In the genomic region with DNA sequence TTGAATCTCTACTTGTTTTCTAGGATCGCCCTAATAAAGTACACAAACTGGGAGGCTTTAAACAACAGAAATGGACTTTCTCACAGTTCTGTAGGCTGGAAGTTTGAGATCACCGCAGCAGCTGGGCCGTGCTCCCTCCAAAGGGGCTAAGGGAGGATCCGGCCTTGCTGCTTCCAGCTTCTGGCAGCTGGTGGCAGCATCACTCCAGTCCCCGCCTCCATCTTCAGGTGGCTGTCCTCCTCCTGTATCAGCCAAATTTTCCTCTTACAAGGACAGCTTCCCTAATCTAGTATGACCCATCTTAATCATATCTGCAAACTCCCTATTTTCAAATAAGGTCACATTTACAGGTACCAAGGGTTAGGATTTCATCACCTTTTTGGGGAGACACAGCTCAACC, we compare ENCODE assay signal across 8 cellular contexts.
DNase-seq lines count a peak whose midpoint lies in the region; TF ChIP-seq lines count a peak whose summit lies in the region.
"Not testable (repeated sequence)": the region's sequence is repeated elsewhere in the genome, so short reads cannot be mapped to it uniquely, and the experiment has no call there.

No MANE protein-coding gene starts in this region.

- TF ChIP-seq POLR2A in stomach (IDR thresholded peaks at IDR 0.05), result not testable (repeated sequence)

- H3K4me2 ChIP-seq in H9 (ENCODE audit: insufficient read depth, insufficient read length, low read length), result not testable (repeated sequence)

- not testable (repeated sequence) for H3K27me3 Mint-ChIP-seq in H9 (ENCODE audit: low read depth); activated naive CD8-positive, alpha-beta T cell treated with anti-CD3 and anti-CD28 coated beads for 36 hours; nephron progenitor cell (ENCODE audit: low read depth, poor library complexity)

- not testable (repeated sequence) for H2BK5ac ChIP-seq in H9 (ENCODE audit: insufficient read length, low read length)

- H3K27me3 ChIP-seq in H9 (ENCODE audit: insufficient read depth, low read length); stomach: not testable (repeated sequence)

- not testable (repeated sequence) for H3K9ac ChIP-seq in H9 (ENCODE audit: extremely low read depth, insufficient read length, low read length); SK-N-MC (ENCODE audit: insufficient read length)

- H3K4me1 ChIP-seq in H9 (ENCODE audit: insufficient read depth, low read length), result not testable (repeated sequence)
- H3K4me1 ChIP-seq in stomach, result peaks cover 15 to 38% (median 27%) of the 10 kb centered on the region in 4 donors

- H2BK12ac ChIP-seq in H9 (ENCODE audit: insufficient read length, low read depth, low read length), result not testable (repeated sequence)

- not testable (repeated sequence) for H4K20me1 ChIP-seq in H9 (ENCODE audit: control insufficient read depth, insufficient read depth, insufficient read length)

- not testable (repeated sequence) for H3K4ac ChIP-seq in H9 (ENCODE audit: low read depth, low read length)

- H3K23ac ChIP-seq in H9 (ENCODE audit: insufficient read length, low read depth, low read length), result not testable (repeated sequence)

- H4K8ac ChIP-seq in H9 (replicated peaks; ENCODE audit: insufficient read length, low read depth, low read length), result not testable (repeated sequence)

- not testable (repeated sequence) for H3K27ac ChIP-seq in H9 (ENCODE audit: insufficient read length, low read depth, low read length)
- H3K27ac ChIP-seq in SK-N-MC (peak overlapping the region; percentile 68; the same call in 1 of the 2 replicates), stomach (peak overlapping the region; percentile 49 to 88 (median 78))

- not testable (repeated sequence) for H3K56ac ChIP-seq in H9 (ENCODE audit: insufficient read length, low read depth, low read length)

- H3K4me1 Mint-ChIP-seq in H9 (peaks cover 32 to 34% of the 10 kb centered on the region in 2 experiments), nephron progenitor cell (peaks cover 23% of the 10 kb centered on the region)
- H3K4me1 Mint-ChIP-seq in activated naive CD8-positive, alpha-beta T cell treated with anti-CD3 and anti-CD28 coated beads for 36 hours, result peaks cover 20% of the 10 kb centered on the region

- H3K9me3 ChIP-seq in H9 (ENCODE audit: control insufficient read depth, low read depth, low read length); SK-N-MC (ENCODE audit: low read depth, low read length); stomach: not testable (repeated sequence)

- peak; percentile 69 for TF ChIP-seq CTCF in H9 (conservative IDR thresholded peaks at IDR 0.05)
- peak; percentile 28 for TF ChIP-seq CTCF in nephron progenitor cell (IDR thresholded peaks at IDR 0.05)
- TF ChIP-seq CTCF in stomach (IDR thresholded peaks at IDR 0.05), result peak in 3 of 7 experiments; percentile 32 to 63 (median 40)

- H2BK120ac ChIP-seq in H9 (ENCODE audit: low read depth, low read length, poor library complexity, severe bottlenecking), result not testable (repeated sequence)

- H4K5ac ChIP-seq in H9 (ENCODE audit: insufficient read length, low read depth, low read length), result not testable (repeated sequence)

- H3K4me3 ChIP-seq in SK-N-MC, result not testable (repeated sequence)
- H3K4me3 ChIP-seq in stomach, result peak overlapping the region in 1 of 4 donors; percentile 91

- H3K23me2 ChIP-seq in H9 (ENCODE audit: insufficient read length, low read depth, low read length, poor library complexity, severe bottlenecking), result not testable (repeated sequence)

- not testable (repeated sequence) for H3K36me3 Mint-ChIP-seq in H9 (ENCODE audit: insufficient read depth in 1 of 3, low read depth in 3 of 3); activated naive CD8-positive, alpha-beta T cell treated with anti-CD3 and anti-CD28 coated beads for 36 hours; nephron progenitor cell (ENCODE audit: low read depth)

- intact Hi-C loops in stomach (cut with DNase I; ENCODE audit: low total_unique reads), result loop anchor here (10.0 kb wide), 1 partner anchor 178 kb away; no protein-coding TSS in a partner anchor

- peak overlapping the region in 2 of 3 experiments; percentile 50 to 79; a peak in 2 of 7 replicates for H3K27ac Mint-ChIP-seq in H9
- H3K27ac Mint-ChIP-seq in activated naive CD8-positive, alpha-beta T cell treated with anti-CD3 and anti-CD28 coated beads for 36 hours, result peak overlapping the region; percentile 78
- not testable (repeated sequence) for H3K27ac Mint-ChIP-seq in nephron progenitor cell

- not testable (repeated sequence) for H3K36me3 ChIP-seq in SK-N-MC (ENCODE audit: insufficient read depth, low read length); stomach

- not testable (repeated sequence) for H3T11ph ChIP-seq in H9 (ENCODE audit: low read length)

- DNase-seq in DMS153 treated with DMSO at 0.1 percent for 48 hours (lab: John Stamatoyannopoulos, UW; ENCODE audit: unreplicated experiment) (peak; percentile 23), H9 (peak; percentile 76), NCI-H1092 (lab: John Stamatoyannopoulos, UW) (peak; percentile 21), glomerular visceral epithelial cell (ENCODE audit: extremely low spot score) (peak; percentile 55), nephron progenitor cell (peak; percentile 50), stomach (peak; percentile 61)
- not testable (repeated sequence) for DNase-seq in SK-N-MC (ENCODE audit: low read depth, low spot score)
- peak; percentile 40 for DNase-seq in activated naive CD8-positive, alpha-beta T cell treated with anti-CD3 and anti-CD28 coated beads for 36 hours

- not testable (repeated sequence) for H3K79me2 ChIP-seq in H9 (ENCODE audit: insufficient read depth, low read length)

- H4K91ac ChIP-seq in H9 (ENCODE audit: insufficient read length, low read depth, low read length), result not testable (repeated sequence)

- H2BK15ac ChIP-seq in H9 (ENCODE audit: low read depth, low read length), result not testable (repeated sequence)

- not testable (repeated sequence) for H3K14ac ChIP-seq in H9 (ENCODE audit: insufficient read depth, low read length)

- not testable (repeated sequence) for H3K79me1 ChIP-seq in H9 (ENCODE audit: insufficient read depth, low read depth, low read length, poor library complexity, severe bottlenecking)

- H3K9me3 Mint-ChIP-seq in H9; activated naive CD8-positive, alpha-beta T cell treated with anti-CD3 and anti-CD28 coated beads for 36 hours; nephron progenitor cell: not testable (repeated sequence)

- not testable (repeated sequence) for H2BK20ac ChIP-seq in H9 (ENCODE audit: low read depth, low read length, poor library complexity, severe bottlenecking)

- not testable (repeated sequence) for H2AFZ ChIP-seq in H9 (ENCODE audit: low read length)

- H2AK5ac ChIP-seq in H9 (ENCODE audit: insufficient read length, low read length), result not testable (repeated sequence)

- no CpG with 5 or more reads among the region's 5 CpGs for WGBS in H9 (ENCODE audit: extremely low coverage, insufficient read length, low lambda C conversion rate)
- WGBS in stomach, 5 donors, result 5 to 32% (median 15%) methylated on average over 5 of the region's 5 CpGs

- peak overlapping the region; percentile 24 to 96; a peak in 2 of 5 replicates for H3K4me3 Mint-ChIP-seq in H9
- H3K4me3 Mint-ChIP-seq in activated naive CD8-positive, alpha-beta T cell treated with anti-CD3 and anti-CD28 coated beads for 36 hours, result peak overlapping the region; percentile 22
- peak overlapping the region; percentile 92 for H3K4me3 Mint-ChIP-seq in nephron progenitor cell

- not testable (repeated sequence) for TF ChIP-seq EP300 in stomach (IDR thresholded peaks at IDR 0.05)

- H3K18ac ChIP-seq in H9 (ENCODE audit: insufficient read length, low read depth, low read length), result not testable (repeated sequence)

Comparison
In these comparisons a context has a peak if more than half of its experiments do, and no peak if none do; other contexts are left out.
1. H3K4me3 Mint-ChIP-seq: peak in every context shown above with its lines; median percentile 92 in nephron progenitor cell; 60 in H9; 22 in activated naive CD8-positive, alpha-beta T cell treated with anti-CD3 and anti-CD28 coated beads for 36 hours.